In genomic region chr1:164560504-164560903, GRCh38 we compare ENCODE assay signal across 1 cellular context.
TF ChIP-seq lines count a peak whose summit lies in the region.

No MANE protein-coding gene starts in this region.

TF ChIP-seq in H1, 55 proteins besides CTCF, POLR2A, EP300 and RAD21 (continued from another document):
- TF ChIP-seq MAX (IDR thresholded peaks at IDR 0.05), result no peak
